16 cellular contexts compared by ENCODE assay signal in genomic region chr11:86091566-86091965, GRCh38. TPM values are rescaled to one million over a fixed set of nuclear protein-coding genes. Genes with fewer than 3 reads are reported as not detected.
DNase-seq lines count a peak whose midpoint lies in the region; TF ChIP-seq lines count a peak whose summit lies in the region.
"Had no signal": no experiment of that assay in that cellular context is flagged by ENCODE, and none has a peak within 500 bp of the region (broad histone marks: within the 10 kb centered on the region; RNA-seq: fewer than 3 reads in every experiment).

No MANE protein-coding gene starts in this region.

- no peaks in the 10 kb centered on the region for H3K27me3 Mint-ChIP-seq in MCF 10A (ENCODE audit: insufficient read depth, unreplicated experiment)

- no peaks in the 10 kb centered on the region for H3K36me3 Mint-ChIP-seq in MCF 10A (ENCODE audit: insufficient read depth, unreplicated experiment)
- H3K36me3 Mint-ChIP-seq: natural killer cell had no signal

- H3K4me2 ChIP-seq in mammary epithelial cell (ENCODE audit: insufficient read depth, low read depth, low read length), result no peak overlapping the region
- H3K4me2 ChIP-seq: hepatocyte had no signal

- H3K36me3 ChIP-seq in mammary epithelial cell (ENCODE audit: insufficient read depth, low read length), result no peaks in the 10 kb centered on the region
- H3K36me3 ChIP-seq: left lung, WERI-Rb-1 had no signal

- no peaks in the 10 kb centered on the region for H3K9me3 Mint-ChIP-seq in MCF 10A (ENCODE audit: unreplicated experiment)
- H3K9me3 Mint-ChIP-seq: natural killer cell had no signal

- BruUV-seq in mammary epithelial cell (replicated peaks; lab: Mats Ljungman, UMichigan) (no TSS peak), MCF 10A (replicated peaks; lab: Mats Ljungman, UMichigan) (no TSS peak)

- intact Hi-C loops in mammary epithelial cell (cut with micrococcal nuclease), result no loop called here
- intact Hi-C loops in MCF 10A (cut with micrococcal nuclease), result no loop called here

- no peak overlapping the region for H3K4me3 Mint-ChIP-seq in MCF 10A (ENCODE audit: unreplicated experiment)
- H3K4me3 Mint-ChIP-seq: natural killer cell had no signal

- no peak overlapping the region for H3K9ac ChIP-seq in mammary epithelial cell (ENCODE audit: insufficient read depth, low read length)

- dilution Hi-C loops in mammary epithelial cell (cut with HindIII; ENCODE audit: low sequenced_read_pairs), result no loop called here

- no peaks in the 10 kb centered on the region for H3K27me3 ChIP-seq in mammary epithelial cell (ENCODE audit: insufficient read depth, low read length)
- H3K27me3 ChIP-seq: hepatocyte, left lung had no signal

- H3K4me1 ChIP-seq in mammary epithelial cell (ENCODE audit: insufficient read depth, low read length), result no peaks in the 10 kb centered on the region
- H3K4me1 ChIP-seq: left lung had no signal

- in situ Hi-C loops in mammary epithelial cell (cut with MboI; ENCODE audit: low sequenced_read_pairs in 2 of 2) (no loop called here), astrocyte of the spinal cord (cut with HindIII; ENCODE audit: low sequenced_read_pairs) (no loop called here), G401 (cut with HindIII; ENCODE audit: low sequenced_read_pairs) (no loop called here)

- no peak overlapping the region for H3K27ac Mint-ChIP-seq in MCF 10A (ENCODE audit: low read depth, unreplicated experiment)
- H3K27ac Mint-ChIP-seq: natural killer cell had no signal

- no peaks in the 10 kb centered on the region for H4K20me1 ChIP-seq in mammary epithelial cell (ENCODE audit: insufficient read depth, low read length)

- 0% methylated on average over 2 of the region's 2 CpGs for WGBS in mammary epithelial cell (ENCODE audit: low coverage, missing lambda C conversion rate)

- DNase-seq in mammary epithelial cell, result peak; percentile 78
- no peak for DNase-seq in MCF 10A (ENCODE audit: unreplicated experiment)
- peak; percentile 73 for DNase-seq in astrocyte of the spinal cord (ENCODE audit: low read depth, low spot score)
- peak; percentile 81 for DNase-seq in iris pigment epithelial cell (ENCODE audit: low read depth)
- no peak for DNase-seq in SKM-1 treated with dmso at 0.1 percent for 144 hours (lab: John Stamatoyannopoulos, UW; ENCODE audit: unreplicated experiment)
- DNase-seq in NCI-H1436 treated with DMSO at 0.1 percent for 48 hours (lab: John Stamatoyannopoulos, UW), result no peak
- DNase-seq in G401 (ENCODE audit: low spot score), result no peak
- DNase-seq in SHP77 (lab: John Stamatoyannopoulos, UW), result no peak
- DNase-seq: activated naive CD4-positive, alpha-beta T cell; left lung; MM.1S; natural killer cell; stimulated activated naive CD4-positive, alpha-beta T cell; WERI-Rb-1 had no signal

- CTCF ChIA-PET in mammary epithelial cell (lab: Charles Lee; ENCODE audit: low non-redundant PET), result no interaction called here
- CTCF ChIA-PET in MCF 10A (lab: Yijun Ruan, JAX), result interaction anchor here (0.7 to 1.4 kb wide), 3 partner anchors 12 to 102 kb away, joined by 3 read pairs; no protein-coding TSS in a partner anchor

- TF ChIP-seq CTCF in mammary epithelial cell (conservative IDR thresholded peaks at IDR 0.05 in 1 of 2, IDR thresholded peaks at IDR 0.05 in 1 of 2; ENCODE audit: extremely low read depth in 1 of 2, insufficient read depth in 1 of 2, low read depth in 1 of 2, low read length in 2 of 2) (no peak), MCF 10A (IDR thresholded peaks at IDR 0.05; ENCODE audit: unreplicated experiment) (no peak), astrocyte of the spinal cord (IDR thresholded peaks at IDR 0.05; ENCODE audit: low read depth, low read length) (no peak)

- H3K27ac ChIP-seq in mammary epithelial cell (ENCODE audit: insufficient read depth, low read depth, low read length), result no peak overlapping the region
- H3K27ac ChIP-seq: hepatocyte, HL-60, left lung, WERI-Rb-1 had no signal

- H3K4me1 Mint-ChIP-seq in MCF 10A (ENCODE audit: insufficient read depth, unreplicated experiment), result no peaks in the 10 kb centered on the region
- H3K4me1 Mint-ChIP-seq: natural killer cell had no signal

- no peaks in the 10 kb centered on the region for H3K9me3 ChIP-seq in mammary epithelial cell (replicated peaks; ENCODE audit: insufficient read depth, low read length)
- H3K9me3 ChIP-seq: left lung had no signal

- H2AFZ ChIP-seq in mammary epithelial cell (ENCODE audit: low read depth, low read length), result peak overlapping the region; percentile 41
- H2AFZ ChIP-seq: hepatocyte had no signal

- H3K4me3 ChIP-seq in mammary epithelial cell (replicated peaks in 1 of 3; ENCODE audit: insufficient read depth in 1 of 3, low read depth in 2 of 3, low read length in 3 of 3) (no peak overlapping the region), astrocyte of the spinal cord (ENCODE audit: low read depth, low read length) (no peak overlapping the region)
- H3K4me3 ChIP-seq: hepatocyte, left lung had no signal

- POLR2A ChIA-PET in MCF 10A (lab: Yijun Ruan, JAX), result interaction anchor here (1.3 kb wide), 1 partner anchor 9 kb away, joined by 4 read pairs; no protein-coding TSS in a partner anchor

- no peaks in the 10 kb centered on the region for H3K79me2 ChIP-seq in mammary epithelial cell (ENCODE audit: insufficient read depth, low read length)
- H3K79me2 ChIP-seq: hepatocyte had no signal

RNA-seq across cellular contexts. Expression of gene PICALM, which starts 22.7 kb away (rescaled TPM):
- total RNA-seq in mammary epithelial cell (100 to 1,000 TPM; 179 to 329 TPM), MCF 10A (2022) (137 and 141 TPM in 2 replicates)
- polyA plus RNA-seq in mammary epithelial cell, result 146 TPM
- polyA minus RNA-seq in mammary epithelial cell, result 265 TPM
- 45.5 and 101 TPM in 2 replicates for total RNA-seq in G401 (2014; rRNA removed; shearing (Covaris generic))

Comparison
In these comparisons a context has a peak if more than half of its experiments do, and no peak if none do; other contexts are left out.
1. DNase-seq: peak in mammary epithelial cell (single experiment), astrocyte of the spinal cord (single experiment) and iris pigment epithelial cell (single experiment); none in MCF 10A (single experiment), SKM-1 treated with dmso at 0.1 percent for 144 hours (single experiment), NCI-H1436 treated with DMSO at 0.1 percent for 48 hours (single experiment), G401 (single experiment) and SHP77 (0 of 2).